Comparison of ENCODE assay signal across 8 cellular contexts in the genomic region with DNA sequence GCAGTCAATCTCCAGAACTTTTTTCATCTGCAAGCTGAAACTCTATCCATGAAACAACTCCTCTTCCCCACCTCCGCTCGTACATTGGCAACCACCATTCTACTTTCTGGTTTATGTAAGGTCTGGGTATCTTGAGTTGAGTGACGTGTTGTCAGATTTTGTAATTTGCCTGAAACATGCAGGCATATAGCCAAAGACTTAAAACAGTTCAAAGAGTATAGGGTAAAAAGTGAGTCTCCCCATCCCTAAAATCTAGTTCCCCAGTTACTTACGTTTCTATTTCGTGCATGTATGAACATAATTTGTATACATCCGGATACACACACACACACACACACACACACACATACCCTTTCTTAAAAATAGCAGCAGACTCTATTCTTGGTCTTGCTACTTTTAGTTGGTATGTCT. TPM values are rescaled to one million over a fixed set of nuclear protein-coding genes. Genes with fewer than 3 reads are reported as not detected.
DNase-seq lines count a peak whose midpoint lies in the region; ATAC-seq and TF ChIP-seq lines count a peak whose summit lies in the region.

No MANE protein-coding gene starts in this region.

- H3K27me3 Mint-ChIP-seq in activated T-cell treated with anti-CD3 and anti-CD28 coated beads, Interleukin-2, amount 50 U/mL, for 24 hours = no peaks in the 10 kb centered on the region
- H3K27me3 Mint-ChIP-seq in natural killer cell treated with Interleukin-12 subunit alpha and Interleukin-12 subunit beta and Interleukin-15 and Interleukin-18, amount 100 ng/mL, for 72 hours = no peaks in the 10 kb centered on the region

- H3K4me1 ChIP-seq in RWPE2 (ENCODE audit: insufficient read depth, poor library complexity, severe bottlenecking) (peaks cover 10% of the 10 kb centered on the region), endocrine pancreas (ENCODE audit: control insufficient read depth, insufficient read depth, low read length) (peaks cover 18% of the 10 kb centered on the region)

- peak overlapping the region; percentile 83 for H3K4me3 ChIP-seq in RWPE2 (ENCODE audit: severe bottlenecking)
- H3K4me3 ChIP-seq in endocrine pancreas (ENCODE audit: control insufficient read depth, insufficient read depth, low read length) = peak overlapping the region; percentile 86

- peak overlapping the region; percentile 100 for H3K27ac Mint-ChIP-seq in activated T-cell treated with anti-CD3 and anti-CD28 coated beads, Interleukin-2, amount 50 U/mL, for 24 hours
- peak overlapping the region; percentile 99 to 100 for H3K27ac Mint-ChIP-seq in natural killer cell treated with Interleukin-12 subunit alpha and Interleukin-12 subunit beta and Interleukin-15 and Interleukin-18, amount 100 ng/mL, for 72 hours

- H3K4me3 Mint-ChIP-seq in activated T-cell treated with anti-CD3 and anti-CD28 coated beads, Interleukin-2, amount 50 U/mL, for 24 hours = peak overlapping the region; percentile 99
- peak overlapping the region; percentile 99 for H3K4me3 Mint-ChIP-seq in natural killer cell treated with Interleukin-12 subunit alpha and Interleukin-12 subunit beta and Interleukin-15 and Interleukin-18, amount 100 ng/mL, for 72 hours

- H3K27ac ChIP-seq in RWPE2 (ENCODE audit: poor library complexity, severe bottlenecking) = peak overlapping the region; percentile 67

- ATAC-seq in RWPE2 (ENCODE audit: low read depth) (no peak), HG03469 (IDR thresholded peaks at IDR 0.05; ENCODE audit: unreplicated experiment) (no peak)
- ATAC-seq in natural killer cell treated with Interleukin-12 subunit alpha and Interleukin-12 subunit beta and Interleukin-15 and Interleukin-18, amount 100 ng/mL, for 72 hours = no peak

- H3K9me3 ChIP-seq in RWPE2 (ENCODE audit: severe bottlenecking) (no peaks in the 10 kb centered on the region), endocrine pancreas (ENCODE audit: control insufficient read depth, low read length) (no peaks in the 10 kb centered on the region)

- H3K36me3 Mint-ChIP-seq in activated T-cell treated with anti-CD3 and anti-CD28 coated beads, Interleukin-2, amount 50 U/mL, for 24 hours (ENCODE audit: low read depth) = peaks cover 15% of the 10 kb centered on the region
- H3K36me3 Mint-ChIP-seq in natural killer cell treated with Interleukin-12 subunit alpha and Interleukin-12 subunit beta and Interleukin-15 and Interleukin-18, amount 100 ng/mL, for 72 hours = no peaks in the 10 kb centered on the region

- no peak overlapping the region for H3K9ac ChIP-seq in endocrine pancreas (ENCODE audit: control insufficient read depth, insufficient read depth, low read length)

- no peak for DNase-seq in activated T-cell treated with anti-CD3 and anti-CD28 coated beads, Interleukin-2, amount 50 U/mL, for 24 hours
- DNase-seq in activated T-cell treated with anti-CD3 and anti-CD28 coated beads, Interleukin-2, amount 50 U/mL, for 1 hour = no peak
- no peak for DNase-seq in RWPE2 (ENCODE audit: low spot score)
- no peak for DNase-seq in natural killer cell treated with Interleukin-12 subunit alpha and Interleukin-12 subunit beta and Interleukin-15 and Interleukin-18, amount 100 ng/mL, for 72 hours (ENCODE audit: low spot score)
- no peak for DNase-seq in NK-92 (lab: John Stamatoyannopoulos, UW; ENCODE audit: unreplicated experiment)
- DNase-seq in NCI-H2196 treated with DMSO at 0.1 percent for 48 hours (lab: John Stamatoyannopoulos, UW; ENCODE audit: unreplicated experiment) = no peak

- H3K4me1 Mint-ChIP-seq in activated T-cell treated with anti-CD3 and anti-CD28 coated beads, Interleukin-2, amount 50 U/mL, for 24 hours (ENCODE audit: low read depth) = peaks cover 52% of the 10 kb centered on the region
- H3K4me1 Mint-ChIP-seq in natural killer cell treated with Interleukin-12 subunit alpha and Interleukin-12 subunit beta and Interleukin-15 and Interleukin-18, amount 100 ng/mL, for 72 hours (ENCODE audit: low read depth in 2 of 2) = peaks cover 34 to 42% of the 10 kb centered on the region in 2 donors

- H3K9me3 Mint-ChIP-seq in activated T-cell treated with anti-CD3 and anti-CD28 coated beads, Interleukin-2, amount 50 U/mL, for 24 hours = no peaks in the 10 kb centered on the region
- H3K9me3 Mint-ChIP-seq in natural killer cell treated with Interleukin-12 subunit alpha and Interleukin-12 subunit beta and Interleukin-15 and Interleukin-18, amount 100 ng/mL, for 72 hours = no peaks in the 10 kb centered on the region

- H3K36me3 ChIP-seq in RWPE2 (ENCODE audit: low read depth) = no peaks in the 10 kb centered on the region
- H3K36me3 ChIP-seq in endocrine pancreas (ENCODE audit: control insufficient read depth, insufficient read depth, low read length) = no peaks in the 10 kb centered on the region

- no peak for TF ChIP-seq CTCF in RWPE2 (IDR thresholded peaks at IDR 0.05; ENCODE audit: poor library complexity, severe bottlenecking)

- H3K27me3 ChIP-seq in RWPE2 (ENCODE audit: insufficient read depth, poor library complexity, severe bottlenecking) (no peaks in the 10 kb centered on the region), endocrine pancreas (ENCODE audit: control insufficient read depth, insufficient read depth, low read length) (no peaks in the 10 kb centered on the region)

RNA-seq across cellular contexts. Expression of gene HSDL2, which starts 0.9 kb away (rescaled TPM):
- total RNA-seq in natural killer cell treated with Interleukin-12 subunit alpha and Interleukin-12 subunit beta and Interleukin-15 and Interleukin-18, amount 100 ng/mL, for 72 hours = 10 to 100 TPM; 15.6 to 19.6 TPM

RNA-seq across cellular contexts. Expression of gene PTBP3, which starts 47.4 kb away (rescaled TPM):
- total RNA-seq in natural killer cell treated with Interleukin-12 subunit alpha and Interleukin-12 subunit beta and Interleukin-15 and Interleukin-18, amount 100 ng/mL, for 72 hours = 100 to 1,000 TPM; 123 to 143 TPM
